Comparison of ENCODE assay signal across 9 cellular contexts in the genomic region with DNA sequence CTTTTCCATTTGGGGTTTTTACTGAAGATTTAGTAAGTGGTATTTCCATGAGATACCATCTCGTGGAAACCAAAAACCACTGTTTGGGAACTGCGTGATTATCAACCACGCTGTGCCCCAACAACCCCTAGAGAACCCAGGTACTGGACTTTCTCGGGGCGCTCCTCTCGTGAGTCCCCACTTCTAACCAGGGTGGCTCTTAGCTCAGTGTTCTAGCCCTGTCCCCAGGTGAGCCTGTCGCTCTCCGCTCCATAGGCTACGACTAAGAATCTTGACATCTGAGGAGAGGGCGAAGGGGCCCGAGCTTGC. TPM values are rescaled to one million over a fixed set of nuclear protein-coding genes. Genes with fewer than 3 reads are reported as not detected.
A peak's percentile ranks its signal among the peaks of the same experiment; 100 is the strongest.
DNase-seq lines count a peak whose midpoint lies in the region; ATAC-seq, FAIRE-seq and TF ChIP-seq lines count a peak whose summit lies in the region.
"Had no signal": no experiment of that assay in that cellular context is flagged by ENCODE, and none has a peak within 500 bp of the region (broad histone marks: within the 10 kb centered on the region; RNA-seq: fewer than 3 reads in every experiment).

No MANE protein-coding gene starts in this region.

- no peaks in the 10 kb centered on the region for H3K27me3 ChIP-seq in NT2/D1 (ENCODE audit: insufficient read depth, insufficient read length)
- no peaks in the 10 kb centered on the region for H3K27me3 ChIP-seq in neutrophil

- peaks cover 6% of the 10 kb centered on the region for H3K4me1 ChIP-seq in NT2/D1 (ENCODE audit: insufficient read depth, insufficient read length)
- H3K4me1 ChIP-seq in neutrophil (ENCODE audit: control insufficient read depth in 1 of 2, insufficient read depth in 1 of 2, low read depth in 1 of 2, low read length in 1 of 2), result peaks cover 16 to 21% of the 10 kb centered on the region in 2 experiments

- intact Hi-C loops in activated CD4-positive, alpha-beta T cell treated with anti-CD3 and anti-CD28 coated beads for 36 hours (cut with DNase I, micrococcal nuclease), result loop anchor here (1.0 to 10.0 kb wide), 6 partner anchors 200 to 549 kb away; a partner anchor contains a TSS
- intact Hi-C loops in posterior cingulate gyrus (cut with DNase I), result loop anchor here (5.0 kb wide), 1 partner anchor 55 kb away; a partner anchor contains a TSS

- CTCF ChIA-PET in activated CD4-positive, alpha-beta T cell treated with anti-CD3 and anti-CD28 coated beads for 36 hours (lab: Charles Lee), result interaction anchor here (0.6 to 1.7 kb wide), 7 partner anchors 13 to 553 kb away, joined by 3 to 8 read pairs (median 4); a partner anchor contains a TSS

- H3K9me3 ChIP-seq in NT2/D1 (ENCODE audit: insufficient read depth, low read length) (no peaks in the 10 kb centered on the region), neutrophil (no peaks in the 10 kb centered on the region)

- H3K4me1 Mint-ChIP-seq in activated CD4-positive, alpha-beta T cell treated with anti-CD3 and anti-CD28 coated beads for 36 hours, result peaks cover 37% of the 10 kb centered on the region

- H3K9me3 Mint-ChIP-seq in activated CD4-positive, alpha-beta T cell treated with anti-CD3 and anti-CD28 coated beads for 36 hours (ENCODE audit: low read depth), result no peaks in the 10 kb centered on the region

- no peak for DNase-seq in activated CD4-positive, alpha-beta T cell treated with anti-CD3 and anti-CD28 coated beads for 36 hours
- DNase-seq in activated CD4-positive, alpha-beta T cell treated with anti-CD3 and anti-CD28 coated beads, Interleukin-2, amount 50 U/mL, for 48 hours, result no peak
- DNase-seq in NT2/D1 (ENCODE audit: low read depth, low spot score), result no peak
- DNase-seq in epithelial cell of prostate (ENCODE audit: low read depth, low spot score), result no peak
- DNase-seq in posterior cingulate gyrus, result no peak
- no peak for DNase-seq in SKM-1 treated with dmso at 0.1 percent for 144 hours (lab: John Stamatoyannopoulos, UW; ENCODE audit: unreplicated experiment)
- no peak for DNase-seq in GM12892 (ENCODE audit: insufficient read length)

- FAIRE-seq in GM12892 (lab: Jason Lieb, UNC), result no peak
- FAIRE-seq: colon had no signal

- H3K36me3 Mint-ChIP-seq in activated CD4-positive, alpha-beta T cell treated with anti-CD3 and anti-CD28 coated beads for 36 hours (ENCODE audit: low read depth), result peaks cover 12% of the 10 kb centered on the region

- TF ChIP-seq CTCF in neutrophil (IDR thresholded peaks at IDR 0.05), result no peak

- peak overlapping the region; percentile 91 for H3K9ac ChIP-seq in NT2/D1 (ENCODE audit: insufficient read length, low read depth)

- peak overlapping the region; percentile 95 for H3K27ac Mint-ChIP-seq in activated CD4-positive, alpha-beta T cell treated with anti-CD3 and anti-CD28 coated beads for 36 hours

- peak overlapping the region; percentile 90 for H3K4me3 Mint-ChIP-seq in activated CD4-positive, alpha-beta T cell treated with anti-CD3 and anti-CD28 coated beads for 36 hours

- peak overlapping the region; percentile 90 for H3K4me3 ChIP-seq in NT2/D1 (ENCODE audit: insufficient read length, low read depth)
- peak overlapping the region; percentile 68 to 98 for H3K4me3 ChIP-seq in neutrophil (ENCODE audit: low read depth in 1 of 2, low read length in 1 of 2)

- H3K27ac ChIP-seq in epithelial cell of prostate (peak overlapping the region; percentile 83), neutrophil (peak overlapping the region; percentile 94)

- no peaks in the 10 kb centered on the region for H3K27me3 Mint-ChIP-seq in activated CD4-positive, alpha-beta T cell treated with anti-CD3 and anti-CD28 coated beads for 36 hours

- ATAC-seq in activated CD4-positive, alpha-beta T cell treated with anti-CD3 and anti-CD28 coated beads for 36 hours, result peak; percentile 31

- POLR2A ChIA-PET in activated CD4-positive, alpha-beta T cell treated with anti-CD3 and anti-CD28 coated beads for 36 hours (lab: Charles Lee), result interaction anchor here (0.7 to 1.2 kb wide), 3 partner anchors 19 to 284 kb away, joined by 4 to 5 read pairs (median 5); no protein-coding TSS in a partner anchor

- H3K36me3 ChIP-seq in NT2/D1 (ENCODE audit: insufficient read depth, insufficient read length, low read length), result peaks cover 61% of the 10 kb centered on the region
- peaks cover 39% of the 10 kb centered on the region for H3K36me3 ChIP-seq in neutrophil

- TF ChIP-seq POLR2A in GM12892 (IDR thresholded peaks at IDR 0.05; ENCODE audit: low read depth, low read length), result no peak

RNA-seq across cellular contexts. Expression of a gene that starts 0.7 kb away (rescaled TPM):
- total RNA-seq in activated CD4-positive, alpha-beta T cell treated with anti-CD3 and anti-CD28 coated beads for 36 hours, result 10 to 100 TPM; 48.2 to 58.2 TPM
- polyA plus RNA-seq in GM12892 (2012; ENCODE audit: missing spikeins), result 36.5 TPM

RNA-seq across cellular contexts. Expression of a gene that starts 28.4 kb away (rescaled TPM):
- total RNA-seq in activated CD4-positive, alpha-beta T cell treated with anti-CD3 and anti-CD28 coated beads for 36 hours, result 1 to 10 TPM; 2.4 to 3.3 TPM
- polyA plus RNA-seq in GM12892 (2012; ENCODE audit: missing spikeins), result 0.36 TPM

RNA-seq across cellular contexts. Expression of a gene that starts 38.2 kb away (rescaled TPM):
- under 1 TPM; 0.05 to 0.07 TPM for total RNA-seq in activated CD4-positive, alpha-beta T cell treated with anti-CD3 and anti-CD28 coated beads for 36 hours
- polyA plus RNA-seq in GM12892 (2012; ENCODE audit: missing spikeins), result 1.9 TPM

RNA-seq across cellular contexts. Expression of a gene that starts 56.1 kb away (rescaled TPM):
- 1 to 10 TPM; 6.9 to 8.1 TPM for total RNA-seq in activated CD4-positive, alpha-beta T cell treated with anti-CD3 and anti-CD28 coated beads for 36 hours
- polyA plus RNA-seq in GM12892 (2012; ENCODE audit: missing spikeins), result 8.9 TPM
